ENCODE assay signal across 19 cellular contexts in the genomic region with DNA sequence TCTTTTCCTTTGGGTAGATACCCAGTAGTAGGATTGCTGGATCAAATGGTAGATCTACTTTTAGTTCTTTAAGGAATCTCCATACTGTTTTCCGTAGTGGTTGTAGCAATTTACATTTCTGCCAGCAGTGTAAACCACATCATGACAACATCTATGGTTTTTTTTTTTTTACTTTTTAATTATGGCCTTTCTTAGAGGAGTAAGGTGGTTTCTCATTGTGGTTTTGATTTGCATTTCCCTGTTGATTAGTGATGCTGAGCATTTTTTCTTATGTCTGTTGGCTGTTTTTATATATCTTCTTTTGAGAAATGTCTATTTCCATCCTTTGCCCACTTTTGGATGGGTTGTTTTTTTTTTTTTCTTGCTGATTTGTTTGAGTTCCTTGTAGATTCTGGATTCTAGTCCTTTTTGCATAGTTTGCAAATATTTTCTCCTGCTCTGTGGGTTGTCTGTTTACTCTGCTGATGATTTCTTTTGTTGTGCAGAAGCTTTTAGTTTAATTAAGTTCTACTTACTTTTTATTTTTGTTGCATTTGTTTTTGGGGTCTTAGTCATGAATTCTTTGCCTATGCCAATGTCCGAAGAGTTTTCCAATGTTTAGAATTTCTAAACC. TPM values are rescaled to one million over a fixed set of nuclear protein-coding genes. Genes with fewer than 3 reads are reported as not detected.
A peak's percentile ranks its signal among the peaks of the same experiment; 100 is the strongest.
DNase-seq lines count a peak whose midpoint lies in the region; ATAC-seq and FAIRE-seq lines count a peak whose summit lies in the region.
"Had no signal": no experiment of that assay in that cellular context is flagged by ENCODE, and none has a peak within 500 bp of the region (broad histone marks: within the 10 kb centered on the region; RNA-seq: fewer than 3 reads in every experiment).

No MANE protein-coding gene starts in this region.

- FAIRE-seq in colon (lab: Jason Lieb, UNC), result peak; percentile 38
- FAIRE-seq: kidney had no signal

- ATAC-seq in GM18498 (IDR thresholded peaks at IDR 0.05; ENCODE audit: unreplicated experiment) (peak; percentile 44), GM18907 (IDR thresholded peaks at IDR 0.05; ENCODE audit: unreplicated experiment) (peak; percentile 51), HG03097 (IDR thresholded peaks at IDR 0.05; ENCODE audit: low FRiP score, unreplicated experiment) (peak; percentile 44)

- no peak for DNase-seq in RPMI8226
- DNase-seq in GF-D8 (lab: John Stamatoyannopoulos, UW), result no peak
- no peak for DNase-seq in cerebellum (ENCODE audit: low spot score)
- DNase-seq: activated CD4-positive, alpha-beta T cell treated with anti-CD3 and anti-CD28 coated beads for 4 hours; amygdala; caudate nucleus; erythroblast; foreskin melanocyte; H9; kidney; mammary epithelial cell; NCI-H1105; NCI-H2081; NCI-H510A; stomach had no signal

RNA-seq across cellular contexts. Expression of gene TDRD3, which starts 38.8 kb away (rescaled TPM):
- 51.5 TPM for total RNA-seq in cerebellum
